Comparison of ENCODE assay signal across 27 cellular contexts in the genomic region with DNA sequence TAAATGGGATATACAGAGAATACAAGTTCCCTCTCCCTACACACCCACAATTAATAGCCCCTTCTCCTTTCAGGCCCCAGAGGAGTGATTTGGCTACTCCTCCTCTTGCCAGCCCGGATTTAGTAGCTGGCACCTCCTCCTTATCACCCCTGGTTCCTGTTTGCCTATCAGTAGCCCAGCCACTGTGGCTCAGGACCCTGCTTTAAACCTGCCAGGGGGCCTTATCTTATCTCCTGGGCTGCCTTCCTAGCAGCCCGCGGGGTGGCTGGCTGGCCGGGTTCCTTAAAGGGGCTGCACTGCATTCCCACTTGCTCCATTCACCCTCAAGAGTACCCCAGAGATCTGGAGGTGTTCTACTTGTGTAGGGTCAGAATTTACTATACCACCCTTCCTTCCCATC.
DNase-seq lines count a peak whose midpoint lies in the region; ATAC-seq and TF ChIP-seq lines count a peak whose summit lies in the region.
"Had no signal": no experiment of that assay in that cellular context is flagged by ENCODE, and none has a peak within 500 bp of the region (broad histone marks: within the 10 kb centered on the region; RNA-seq: fewer than 3 reads in every experiment).

No MANE protein-coding gene starts in this region.

- TF ChIP-seq POLR2A in Peyer's patch (IDR thresholded peaks at IDR 0.05) = no peak

- H3K9me3 Mint-ChIP-seq in endodermal cell (no peaks in the 10 kb centered on the region), mesothelial cell of epicardium (no peaks in the 10 kb centered on the region)
- H3K9me3 Mint-ChIP-seq: activated CD4-positive, alpha-beta T cell treated with anti-CD3 and anti-CD28 coated beads, Interleukin-2, amount 10 ng/mL, durations not matched to agents 24 days and 14 days; activated naive CD8-positive, alpha-beta T cell treated with anti-CD3 and anti-CD28 coated beads, Interleukin-2, amount 50 U/mL, for 24 hours; CD4-positive, alpha-beta T cell; dendritic cell treated with granulocyte-macrophage colony-stimulating factor and Interleukin-4, amounts not matched to agents 40 ng/mL and 50 ng/mL, for 4 days; H9 had no signal

- H3K4me3 Mint-ChIP-seq in endodermal cell (peak overlapping the region; percentile 25), mesothelial cell of epicardium (no peak overlapping the region)
- H3K4me3 Mint-ChIP-seq: activated CD4-positive, alpha-beta T cell treated with anti-CD3 and anti-CD28 coated beads, Interleukin-2, amount 10 ng/mL, durations not matched to agents 24 days and 14 days; activated naive CD8-positive, alpha-beta T cell treated with anti-CD3 and anti-CD28 coated beads, Interleukin-2, amount 50 U/mL, for 24 hours; CD4-positive, alpha-beta T cell; dendritic cell treated with granulocyte-macrophage colony-stimulating factor and Interleukin-4, amounts not matched to agents 40 ng/mL and 50 ng/mL, for 4 days had no signal

- H3K9me3 ChIP-seq in endodermal cell (ENCODE audit: control insufficient read depth, low read length) = no peaks in the 10 kb centered on the region
- H3K9me3 ChIP-seq in Peyer's patch = no peaks in the 10 kb centered on the region
- H3K9me3 ChIP-seq: sigmoid colon, tibial nerve had no signal

- H3K4me3 ChIP-seq in endodermal cell (ENCODE audit: low read length) (peak overlapping the region; percentile 55), Peyer's patch (no peak overlapping the region)
- H3K4me3 ChIP-seq: lung, sigmoid colon, tibial nerve had no signal

- H3K27me3 ChIP-seq in endodermal cell (ENCODE audit: control insufficient read depth, insufficient read depth, low read length, poor library complexity, severe bottlenecking) (no peaks in the 10 kb centered on the region), Peyer's patch (no peaks in the 10 kb centered on the region)

- no peak for TF ChIP-seq CTCF in C4-2B (conservative IDR thresholded peaks at IDR 0.05)
- no peak for TF ChIP-seq CTCF in endodermal cell (conservative IDR thresholded peaks at IDR 0.05)
- TF ChIP-seq CTCF in mesothelial cell of epicardium (IDR thresholded peaks at IDR 0.05; ENCODE audit: unreplicated experiment) = no peak
- TF ChIP-seq CTCF in Peyer's patch (IDR thresholded peaks at IDR 0.05) = no peak

- H3K4me1 Mint-ChIP-seq in endodermal cell (peaks cover 61% of the 10 kb centered on the region), mesothelial cell of epicardium (peaks cover 49% of the 10 kb centered on the region)

- H3K36me3 Mint-ChIP-seq in endodermal cell (ENCODE audit: low read depth) = peaks cover 2% of the 10 kb centered on the region
- peaks cover 2% of the 10 kb centered on the region for H3K36me3 Mint-ChIP-seq in mesothelial cell of epicardium

- H3K9ac ChIP-seq in endodermal cell (ENCODE audit: extremely low read depth, low read length, poor library complexity, severe bottlenecking) = no peak overlapping the region

- H3K4me1 ChIP-seq in endodermal cell (ENCODE audit: control insufficient read depth, insufficient read depth, low read length) (peaks cover 18% of the 10 kb centered on the region), Peyer's patch (peaks cover 0 to 38% (median 6%) of the 10 kb centered on the region in 4 donors)

- H3K27ac ChIP-seq in C4-2B (peak overlapping the region; percentile 34), endodermal cell (ENCODE audit: low read depth, low read length) (no peak overlapping the region), Peyer's patch (peak overlapping the region in 1 of 4 donors; percentile 1)
- H3K27ac ChIP-seq: tibial nerve had no signal

- H3K27me3 Mint-ChIP-seq in endodermal cell (ENCODE audit: insufficient read depth) (no peaks in the 10 kb centered on the region), mesothelial cell of epicardium (ENCODE audit: low read depth) (no peaks in the 10 kb centered on the region)

- ATAC-seq in GM19035 (IDR thresholded peaks at IDR 0.05; ENCODE audit: unreplicated experiment) = no peak
- ATAC-seq: activated naive CD8-positive, alpha-beta T cell treated with anti-CD3 and anti-CD28 coated beads, Interleukin-2, amount 50 U/mL, for 24 hours had no signal

- WGBS in endodermal cell (ENCODE audit: insufficient coverage in 1 of 2, insufficient read length in 1 of 2), 2 experiments = 0 to 3% methylated on average over 3 to 4 of the region's 4 CpGs

- H3K27ac Mint-ChIP-seq in endodermal cell = peak overlapping the region; percentile 62
- H3K27ac Mint-ChIP-seq in mesothelial cell of epicardium = peak overlapping the region; percentile 1
- H3K27ac Mint-ChIP-seq: activated CD4-positive, alpha-beta T cell treated with anti-CD3 and anti-CD28 coated beads, Interleukin-2, amount 10 ng/mL, durations not matched to agents 24 days and 14 days; activated naive CD8-positive, alpha-beta T cell treated with anti-CD3 and anti-CD28 coated beads, Interleukin-2, amount 50 U/mL, for 24 hours; CD4-positive, alpha-beta T cell; dendritic cell treated with granulocyte-macrophage colony-stimulating factor and Interleukin-4, amounts not matched to agents 40 ng/mL and 50 ng/mL, for 4 days had no signal

- H3K36me3 ChIP-seq in endodermal cell (ENCODE audit: control insufficient read depth, insufficient read depth, low read length) = no peaks in the 10 kb centered on the region
- H3K36me3 ChIP-seq in Peyer's patch = no peaks in the 10 kb centered on the region
- H3K36me3 ChIP-seq: sigmoid colon, tibial nerve had no signal

- DNase-seq in NCI-H226 (peak; percentile 18), endodermal cell (peak; percentile 82), mesothelial cell of epicardium (ENCODE audit: low spot score in 2 of 2, unreplicated experiment in 2 of 2) (no peak), COLO829 (ENCODE audit: low spot score) (no peak), Peyer's patch (no peak), T-helper 1 cell (no peak)
- DNase-seq: activated CD4-positive, alpha-beta T cell treated with anti-CD3 and anti-CD28 coated beads, Interleukin-2, amount 10 ng/mL, durations not matched to agents 24 days and 14 days; activated CD8-positive, alpha-beta memory T cell treated with anti-CD3 and anti-CD28 coated beads, Interleukin-2, amount 50 U/mL, for 4 hours; activated naive CD8-positive, alpha-beta T cell treated with anti-CD3 and anti-CD28 coated beads, Interleukin-2, amount 50 U/mL, for 24 hours; CD4-positive, alpha-beta T cell; DMS79 treated with DMSO at 0.1 percent for 48 hours; H9; hippocampal formation; Kasumi-1; NCI-H1092; NCI-H2081 treated with DMSO at 0.1 percent for 48 hours; NCI-H446 treated with DMSO at 0.1 percent for 48 hours; NK-92 treated with Interleukin-12 subunit alpha and Interleukin-12 subunit beta, amount 100 ng/mL, for 24 hours; RPMI8226; sigmoid colon; stimulated activated naive CD4-positive, alpha-beta T cell treated with Interleukin-2 at 50 U/mL for 16 hours; SW 1271 had no signal

Comparison
In these comparisons a context has a peak if more than half of its experiments do, and no peak if none do; other contexts are left out.
1. DNase-seq: peak in NCI-H226 (single experiment) and endodermal cell (single experiment); none in mesothelial cell of epicardium (0 of 2), COLO829 (single experiment), Peyer's patch (0 of 3) and T-helper 1 cell (0 of 5).